1 cellular context compared by ENCODE assay signal in the genomic region with DNA sequence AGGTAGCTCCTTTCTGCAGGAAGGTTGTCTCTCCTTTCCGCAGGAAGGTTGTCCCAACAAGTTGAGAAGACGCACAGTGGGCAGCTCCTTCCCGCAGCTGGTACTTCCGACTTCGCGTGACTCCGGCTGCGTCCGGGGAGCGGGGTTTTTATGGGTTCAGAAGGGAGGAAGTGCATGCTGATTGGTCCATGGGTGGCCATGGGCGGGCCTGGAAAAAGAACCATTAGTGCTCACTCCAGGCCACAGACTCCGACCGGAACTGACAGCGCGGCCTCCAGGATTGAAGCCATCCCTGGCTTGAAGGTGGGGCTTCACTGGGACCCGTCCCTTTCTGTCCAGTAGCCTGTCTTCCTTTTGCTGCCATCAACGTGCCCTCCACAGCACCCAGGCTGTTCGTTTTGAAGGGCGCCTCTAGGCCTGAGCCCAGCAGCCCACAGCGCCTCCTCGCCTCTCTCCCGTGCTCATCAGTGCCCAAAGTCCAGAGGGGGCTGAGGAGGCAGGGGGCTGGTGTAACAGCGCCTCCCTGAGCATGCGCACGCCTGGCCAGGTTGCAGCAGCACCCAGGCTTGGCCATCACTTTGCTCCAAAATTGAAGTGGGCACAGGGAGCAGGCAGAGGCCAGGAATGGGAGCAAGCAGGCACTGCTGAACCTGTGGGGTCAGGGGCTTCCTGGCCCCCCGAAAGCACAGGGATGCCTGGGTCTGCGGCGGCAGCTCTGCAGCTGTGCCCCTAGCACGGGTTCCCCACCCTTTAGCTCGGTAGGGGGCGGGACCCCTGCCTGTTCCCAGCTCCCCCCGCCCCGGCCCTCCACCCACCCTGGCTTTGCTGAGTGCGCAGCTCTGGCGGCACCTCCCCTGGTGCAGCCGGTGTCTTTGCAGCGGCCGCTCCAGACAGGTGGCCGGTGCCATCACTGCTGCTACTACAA.
TF ChIP-seq lines count a peak whose summit lies in the region.

No MANE protein-coding gene starts in this region.

TF ChIP-seq in HepG2, 621 proteins besides CTCF, POLR2A, EP300 and RAD21:
- TF ChIP-seq, protein P1, sequence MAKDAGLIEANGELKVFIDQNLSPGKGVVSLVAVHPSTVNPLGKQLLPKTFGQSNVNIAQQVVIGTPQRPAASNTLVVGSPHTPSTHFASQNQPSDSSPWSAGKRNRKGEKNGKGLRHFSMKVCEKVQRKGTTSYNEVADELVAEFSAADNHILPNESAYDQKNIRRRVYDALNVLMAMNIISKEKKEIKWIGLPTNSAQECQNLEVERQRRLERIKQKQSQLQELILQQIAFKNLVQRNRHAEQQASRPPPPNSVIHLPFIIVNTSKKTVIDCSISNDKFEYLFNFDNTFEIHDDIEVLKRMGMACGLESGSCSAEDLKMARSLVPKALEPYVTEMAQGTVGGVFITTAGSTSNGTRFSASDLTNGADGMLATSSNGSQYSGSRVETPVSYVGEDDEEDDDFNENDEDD (CRISPR knock-in tag; IDR thresholded peaks at IDR 0.05; ENCODE audit: borderline replicate concordance), result no peak
- TF ChIP-seq RBM39 (IDR thresholded peaks at IDR 0.05; ENCODE audit: low read depth, low read length, poor library complexity, severe bottlenecking) (no peak), NCOA2 (CRISPR knock-in tag; IDR thresholded peaks at IDR 0.05) (no peak), SKI (IDR thresholded peaks at IDR 0.05; ENCODE audit: partially characterized antibody) (no peak), ZMAT5 (CRISPR knock-in tag; IDR thresholded peaks at IDR 0.05; ENCODE audit: borderline replicate concordance, low read depth) (no peak), KDM5A (IDR thresholded peaks at IDR 0.05; ENCODE audit: borderline replicate concordance, low read length) (no peak), PAWR (CRISPR knock-in tag; IDR thresholded peaks at IDR 0.05; ENCODE audit: borderline replicate concordance) (no peak), ZNF251 (CRISPR knock-in tag; IDR thresholded peaks at IDR 0.05) (no peak), ASH2L (IDR thresholded peaks at IDR 0.05; ENCODE audit: insufficient read length, low read depth, low read length) (no peak), ZNF629 (CRISPR knock-in tag; conservative IDR thresholded peaks at IDR 0.05) (no peak), SRSF4 (IDR thresholded peaks at IDR 0.05; ENCODE audit: low read depth, low read length, poor library complexity, severe bottlenecking) (no peak), CEBPG (CRISPR knock-in tag; IDR thresholded peaks at IDR 0.05) (no peak)
- TF ChIP-seq, protein P2, sequence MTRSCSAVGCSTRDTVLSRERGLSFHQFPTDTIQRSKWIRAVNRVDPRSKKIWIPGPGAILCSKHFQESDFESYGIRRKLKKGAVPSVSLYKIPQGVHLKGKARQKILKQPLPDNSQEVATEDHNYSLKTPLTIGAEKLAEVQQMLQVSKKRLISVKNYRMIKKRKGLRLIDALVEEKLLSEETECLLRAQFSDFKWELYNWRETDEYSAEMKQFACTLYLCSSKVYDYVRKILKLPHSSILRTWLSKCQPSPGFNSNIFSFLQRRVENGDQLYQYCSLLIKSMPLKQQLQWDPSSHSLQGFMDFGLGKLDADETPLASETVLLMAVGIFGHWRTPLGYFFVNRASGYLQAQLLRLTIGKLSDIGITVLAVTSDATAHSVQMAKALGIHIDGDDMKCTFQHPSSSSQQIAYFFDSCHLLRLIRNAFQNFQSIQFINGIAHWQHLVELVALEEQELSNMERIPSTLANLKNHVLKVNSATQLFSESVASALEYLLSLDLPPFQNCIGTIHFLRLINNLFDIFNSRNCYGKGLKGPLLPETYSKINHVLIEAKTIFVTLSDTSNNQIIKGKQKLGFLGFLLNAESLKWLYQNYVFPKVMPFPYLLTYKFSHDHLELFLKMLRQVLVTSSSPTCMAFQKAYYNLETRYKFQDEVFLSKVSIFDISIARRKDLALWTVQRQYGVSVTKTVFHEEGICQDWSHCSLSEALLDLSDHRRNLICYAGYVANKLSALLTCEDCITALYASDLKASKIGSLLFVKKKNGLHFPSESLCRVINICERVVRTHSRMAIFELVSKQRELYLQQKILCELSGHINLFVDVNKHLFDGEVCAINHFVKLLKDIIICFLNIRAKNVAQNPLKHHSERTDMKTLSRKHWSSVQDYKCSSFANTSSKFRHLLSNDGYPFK (CRISPR knock-in tag; IDR thresholded peaks at IDR 0.05; ENCODE audit: borderline replicate concordance), result no peak
- TF ChIP-seq, protein P3, sequence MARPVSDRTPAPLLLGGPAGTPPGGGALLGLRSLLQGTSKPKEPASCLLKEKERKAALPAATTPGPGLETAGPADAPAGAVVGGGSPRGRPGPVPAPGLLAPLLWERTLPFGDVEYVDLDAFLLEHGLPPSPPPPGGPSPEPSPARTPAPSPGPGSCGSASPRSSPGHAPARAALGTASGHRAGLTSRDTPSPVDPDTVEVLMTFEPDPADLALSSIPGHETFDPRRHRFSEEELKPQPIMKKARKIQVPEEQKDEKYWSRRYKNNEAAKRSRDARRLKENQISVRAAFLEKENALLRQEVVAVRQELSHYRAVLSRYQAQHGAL (CRISPR knock-in tag; IDR thresholded peaks at IDR 0.05; ENCODE audit: not compliant biosample characterization), result no peak
- TF ChIP-seq, protein P4, sequence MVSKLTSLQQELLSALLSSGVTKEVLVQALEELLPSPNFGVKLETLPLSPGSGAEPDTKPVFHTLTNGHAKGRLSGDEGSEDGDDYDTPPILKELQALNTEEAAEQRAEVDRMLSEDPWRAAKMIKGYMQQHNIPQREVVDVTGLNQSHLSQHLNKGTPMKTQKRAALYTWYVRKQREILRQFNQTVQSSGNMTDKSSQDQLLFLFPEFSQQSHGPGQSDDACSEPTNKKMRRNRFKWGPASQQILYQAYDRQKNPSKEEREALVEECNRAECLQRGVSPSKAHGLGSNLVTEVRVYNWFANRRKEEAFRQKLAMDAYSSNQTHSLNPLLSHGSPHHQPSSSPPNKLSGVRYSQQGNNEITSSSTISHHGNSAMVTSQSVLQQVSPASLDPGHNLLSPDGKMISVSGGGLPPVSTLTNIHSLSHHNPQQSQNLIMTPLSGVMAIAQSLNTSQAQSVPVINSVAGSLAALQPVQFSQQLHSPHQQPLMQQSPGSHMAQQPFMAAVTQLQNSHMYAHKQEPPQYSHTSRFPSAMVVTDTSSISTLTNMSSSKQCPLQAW (CRISPR knock-in tag; IDR thresholded peaks at IDR 0.05), result no peak
